In the genomic region with DNA sequence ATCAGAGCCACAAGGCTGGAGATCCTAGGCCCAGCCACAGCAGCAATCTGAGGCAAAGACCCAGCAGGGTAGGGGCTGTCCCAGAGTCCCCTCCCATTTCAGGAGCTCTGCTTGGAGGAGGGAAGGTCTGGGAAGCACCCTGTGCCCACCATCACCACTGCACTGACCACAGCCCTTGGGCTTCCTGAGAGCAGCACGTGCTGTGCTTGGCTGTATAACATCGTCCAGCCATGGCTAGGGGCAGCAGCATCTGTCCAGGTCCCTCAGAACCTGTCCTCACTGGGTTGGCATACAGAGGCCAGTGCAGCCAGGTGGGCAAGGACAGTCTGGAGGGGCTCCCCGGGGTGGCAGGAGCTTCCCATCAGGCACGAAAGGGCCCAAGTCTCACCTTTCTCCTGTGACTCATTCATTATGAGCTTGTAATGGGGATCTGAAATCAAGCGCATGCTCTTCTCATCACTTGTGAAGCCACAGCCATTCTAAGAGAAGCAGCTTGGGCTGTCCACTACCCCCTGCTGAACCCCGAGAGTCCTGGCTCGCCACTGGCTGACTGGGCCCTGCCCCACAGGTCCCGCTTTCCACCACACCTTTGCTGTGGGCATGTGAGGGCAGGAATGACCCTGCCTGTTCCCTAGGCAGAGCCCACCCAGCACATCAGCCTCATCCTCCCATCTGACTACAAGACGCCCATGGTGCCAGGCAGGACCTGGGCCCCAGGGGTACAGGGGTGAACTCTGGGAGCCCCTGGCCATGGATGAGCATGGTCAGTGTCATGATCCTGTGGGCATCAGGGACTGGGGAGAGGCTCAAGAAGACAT, we compare ENCODE assay signal across 1 cellular context.
TF ChIP-seq lines count a peak whose summit lies in the region.

No MANE protein-coding gene starts in this region.

TF ChIP-seq in K562, 482 proteins besides CTCF, POLR2A, EP300 and RAD21 (continued from another document and continues in another):
- TF ChIP-seq, protein P1, sequence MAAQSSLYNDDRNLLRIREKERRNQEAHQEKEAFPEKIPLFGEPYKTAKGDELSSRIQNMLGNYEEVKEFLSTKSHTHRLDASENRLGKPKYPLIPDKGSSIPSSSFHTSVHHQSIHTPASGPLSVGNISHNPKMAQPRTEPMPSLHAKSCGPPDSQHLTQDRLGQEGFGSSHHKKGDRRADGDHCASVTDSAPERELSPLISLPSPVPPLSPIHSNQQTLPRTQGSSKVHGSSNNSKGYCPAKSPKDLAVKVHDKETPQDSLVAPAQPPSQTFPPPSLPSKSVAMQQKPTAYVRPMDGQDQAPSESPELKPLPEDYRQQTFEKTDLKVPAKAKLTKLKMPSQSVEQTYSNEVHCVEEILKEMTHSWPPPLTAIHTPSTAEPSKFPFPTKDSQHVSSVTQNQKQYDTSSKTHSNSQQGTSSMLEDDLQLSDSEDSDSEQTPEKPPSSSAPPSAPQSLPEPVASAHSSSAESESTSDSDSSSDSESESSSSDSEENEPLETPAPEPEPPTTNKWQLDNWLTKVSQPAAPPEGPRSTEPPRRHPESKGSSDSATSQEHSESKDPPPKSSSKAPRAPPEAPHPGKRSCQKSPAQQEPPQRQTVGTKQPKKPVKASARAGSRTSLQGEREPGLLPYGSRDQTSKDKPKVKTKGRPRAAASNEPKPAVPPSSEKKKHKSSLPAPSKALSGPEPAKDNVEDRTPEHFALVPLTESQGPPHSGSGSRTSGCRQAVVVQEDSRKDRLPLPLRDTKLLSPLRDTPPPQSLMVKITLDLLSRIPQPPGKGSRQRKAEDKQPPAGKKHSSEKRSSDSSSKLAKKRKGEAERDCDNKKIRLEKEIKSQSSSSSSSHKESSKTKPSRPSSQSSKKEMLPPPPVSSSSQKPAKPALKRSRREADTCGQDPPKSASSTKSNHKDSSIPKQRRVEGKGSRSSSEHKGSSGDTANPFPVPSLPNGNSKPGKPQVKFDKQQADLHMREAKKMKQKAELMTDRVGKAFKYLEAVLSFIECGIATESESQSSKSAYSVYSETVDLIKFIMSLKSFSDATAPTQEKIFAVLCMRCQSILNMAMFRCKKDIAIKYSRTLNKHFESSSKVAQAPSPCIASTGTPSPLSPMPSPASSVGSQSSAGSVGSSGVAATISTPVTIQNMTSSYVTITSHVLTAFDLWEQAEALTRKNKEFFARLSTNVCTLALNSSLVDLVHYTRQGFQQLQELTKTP (IDR thresholded peaks at IDR 0.05; ENCODE audit: low read depth in 1 of 2, partially characterized antibody in 2 of 2): no peak
- TF ChIP-seq RHOXF2B (CRISPR knock-in tag; conservative IDR thresholded peaks at IDR 0.05) (0 out of 2 replicates have a peak, but pooled peaks have one; percentile 3), GABPB2 (CRISPR knock-in tag; conservative IDR thresholded peaks at IDR 0.05) (0 out of 2 replicates have a peak, but pooled peaks have one; percentile 35), ZNF347 (CRISPR knock-in tag; IDR thresholded peaks at IDR 0.05; ENCODE audit: low read depth) (no peak), RBFOX2 (IDR thresholded peaks at IDR 0.05; ENCODE audit: low read depth, low read length) (no peak), MAFK (IDR thresholded peaks at IDR 0.05; ENCODE audit: low read length) (no peak), ZNF778 (CRISPR knock-in tag; IDR thresholded peaks at IDR 0.05) (no peak), FIP1L1 (IDR thresholded peaks at IDR 0.05; ENCODE audit: low read depth, low read length, poor library complexity, severe bottlenecking) (no peak), LARP7 (IDR thresholded peaks at IDR 0.05) (no peak), PHB (CRISPR knock-in tag; IDR thresholded peaks at IDR 0.05) (no peak), JUNB (CRISPR knock-in tag; conservative IDR thresholded peaks at IDR 0.05) (peak; percentile 8; the same call in 1 of the 2 replicates), ZNF12 (CRISPR knock-in tag; IDR thresholded peaks at IDR 0.05) (no peak), JUND (IDR thresholded peaks at IDR 0.05; ENCODE audit: borderline replicate concordance, low read depth, low read length) (no peak), JUND (tag; IDR thresholded peaks at IDR 0.05; ENCODE audit: borderline replicate concordance, low read depth, low read length) (no peak), NFRKB (IDR thresholded peaks at IDR 0.05; ENCODE audit: low read depth) (no peak), CBFB (CRISPR knock-in tag; IDR thresholded peaks at IDR 0.05) (peak; percentile 9; the same call in 1 of the 2 replicates), ZNF431 (CRISPR knock-in tag; IDR thresholded peaks at IDR 0.05) (no peak), ZNF143 (CRISPR knock-in tag; IDR thresholded peaks at IDR 0.05) (no peak), NCOA1 (IDR thresholded peaks at IDR 0.05; ENCODE audit: low read depth) (no peak), CBX1 (IDR thresholded peaks at IDR 0.05; ENCODE audit: low read depth) (no peak), ZNF77 (CRISPR knock-in tag; IDR thresholded peaks at IDR 0.05) (no peak), GTF2F1 (IDR thresholded peaks at IDR 0.05; ENCODE audit: low read depth, low read length) (no peak), RFX1 (IDR thresholded peaks at IDR 0.05) (no peak), MTA2 (IDR thresholded peaks at IDR 0.05; ENCODE audit: low read depth) (no peak), GABPA (tag; conservative IDR thresholded peaks at IDR 0.05; ENCODE audit: low read depth) (no peak), HNRNPK (IDR thresholded peaks at IDR 0.05; ENCODE audit: low read depth, low read length, poor library complexity, severe bottlenecking) (no peak), ZC3H8 (IDR thresholded peaks at IDR 0.05) (no peak), ZNF124 (CRISPR knock-in tag; IDR thresholded peaks at IDR 0.05) (no peak)
- TF ChIP-seq, protein P2, sequence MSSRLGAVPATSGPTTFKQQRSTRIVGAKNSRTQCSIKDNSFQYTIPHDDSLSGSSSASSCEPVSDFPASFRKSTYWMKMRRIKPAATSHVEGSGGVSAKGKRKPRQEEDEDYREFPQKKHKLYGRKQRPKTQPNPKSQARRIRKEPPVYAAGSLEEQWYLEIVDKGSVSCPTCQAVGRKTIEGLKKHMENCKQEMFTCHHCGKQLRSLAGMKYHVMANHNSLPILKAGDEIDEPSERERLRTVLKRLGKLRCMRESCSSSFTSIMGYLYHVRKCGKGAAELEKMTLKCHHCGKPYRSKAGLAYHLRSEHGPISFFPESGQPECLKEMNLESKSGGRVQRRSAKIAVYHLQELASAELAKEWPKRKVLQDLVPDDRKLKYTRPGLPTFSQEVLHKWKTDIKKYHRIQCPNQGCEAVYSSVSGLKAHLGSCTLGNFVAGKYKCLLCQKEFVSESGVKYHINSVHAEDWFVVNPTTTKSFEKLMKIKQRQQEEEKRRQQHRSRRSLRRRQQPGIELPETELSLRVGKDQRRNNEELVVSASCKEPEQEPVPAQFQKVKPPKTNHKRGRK (tag; IDR thresholded peaks at IDR 0.05): no peak
- TF ChIP-seq, protein P3, sequence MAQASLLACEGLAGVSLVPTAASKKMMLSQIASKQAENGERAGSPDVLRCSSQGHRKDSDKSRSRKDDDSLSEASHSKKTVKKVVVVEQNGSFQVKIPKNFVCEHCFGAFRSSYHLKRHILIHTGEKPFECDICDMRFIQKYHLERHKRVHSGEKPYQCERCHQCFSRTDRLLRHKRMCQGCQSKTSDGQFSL (CRISPR knock-in tag; IDR thresholded peaks at IDR 0.05): no peak; the same call in 1 of the 2 replicates
- TF ChIP-seq, protein P3 (tag; IDR thresholded peaks at IDR 0.05): no peak
- TF ChIP-seq, protein P4, sequence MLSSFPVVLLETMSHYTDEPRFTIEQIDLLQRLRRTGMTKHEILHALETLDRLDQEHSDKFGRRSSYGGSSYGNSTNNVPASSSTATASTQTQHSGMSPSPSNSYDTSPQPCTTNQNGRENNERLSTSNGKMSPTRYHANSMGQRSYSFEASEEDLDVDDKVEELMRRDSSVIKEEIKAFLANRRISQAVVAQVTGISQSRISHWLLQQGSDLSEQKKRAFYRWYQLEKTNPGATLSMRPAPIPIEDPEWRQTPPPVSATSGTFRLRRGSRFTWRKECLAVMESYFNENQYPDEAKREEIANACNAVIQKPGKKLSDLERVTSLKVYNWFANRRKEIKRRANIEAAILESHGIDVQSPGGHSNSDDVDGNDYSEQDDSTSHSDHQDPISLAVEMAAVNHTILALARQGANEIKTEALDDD (IDR thresholded peaks at IDR 0.05): no peak
- TF ChIP-seq, protein P5, sequence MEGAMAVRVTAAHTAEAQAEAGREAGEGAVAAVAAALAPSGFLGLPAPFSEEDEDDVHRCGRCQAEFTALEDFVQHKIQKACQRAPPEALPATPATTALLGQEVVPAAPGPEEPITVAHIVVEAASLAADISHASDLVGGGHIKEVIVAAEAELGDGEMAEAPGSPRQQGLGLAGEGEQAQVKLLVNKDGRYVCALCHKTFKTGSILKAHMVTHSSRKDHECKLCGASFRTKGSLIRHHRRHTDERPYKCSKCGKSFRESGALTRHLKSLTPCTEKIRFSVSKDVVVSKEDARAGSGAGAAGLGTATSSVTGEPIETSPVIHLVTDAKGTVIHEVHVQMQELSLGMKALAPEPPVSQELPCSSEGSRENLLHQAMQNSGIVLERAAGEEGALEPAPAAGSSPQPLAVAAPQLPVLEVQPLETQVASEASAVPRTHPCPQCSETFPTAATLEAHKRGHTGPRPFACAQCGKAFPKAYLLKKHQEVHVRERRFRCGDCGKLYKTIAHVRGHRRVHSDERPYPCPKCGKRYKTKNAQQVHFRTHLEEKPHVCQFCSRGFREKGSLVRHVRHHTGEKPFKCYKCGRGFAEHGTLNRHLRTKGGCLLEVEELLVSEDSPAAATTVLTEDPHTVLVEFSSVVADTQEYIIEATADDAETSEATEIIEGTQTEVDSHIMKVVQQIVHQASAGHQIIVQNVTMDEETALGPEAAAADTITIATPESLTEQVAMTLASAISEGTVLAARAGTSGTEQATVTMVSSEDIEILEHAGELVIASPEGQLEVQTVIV (CRISPR knock-in tag; IDR thresholded peaks at IDR 0.05; ENCODE audit: borderline replicate concordance): no peak
- TF ChIP-seq, protein P6, sequence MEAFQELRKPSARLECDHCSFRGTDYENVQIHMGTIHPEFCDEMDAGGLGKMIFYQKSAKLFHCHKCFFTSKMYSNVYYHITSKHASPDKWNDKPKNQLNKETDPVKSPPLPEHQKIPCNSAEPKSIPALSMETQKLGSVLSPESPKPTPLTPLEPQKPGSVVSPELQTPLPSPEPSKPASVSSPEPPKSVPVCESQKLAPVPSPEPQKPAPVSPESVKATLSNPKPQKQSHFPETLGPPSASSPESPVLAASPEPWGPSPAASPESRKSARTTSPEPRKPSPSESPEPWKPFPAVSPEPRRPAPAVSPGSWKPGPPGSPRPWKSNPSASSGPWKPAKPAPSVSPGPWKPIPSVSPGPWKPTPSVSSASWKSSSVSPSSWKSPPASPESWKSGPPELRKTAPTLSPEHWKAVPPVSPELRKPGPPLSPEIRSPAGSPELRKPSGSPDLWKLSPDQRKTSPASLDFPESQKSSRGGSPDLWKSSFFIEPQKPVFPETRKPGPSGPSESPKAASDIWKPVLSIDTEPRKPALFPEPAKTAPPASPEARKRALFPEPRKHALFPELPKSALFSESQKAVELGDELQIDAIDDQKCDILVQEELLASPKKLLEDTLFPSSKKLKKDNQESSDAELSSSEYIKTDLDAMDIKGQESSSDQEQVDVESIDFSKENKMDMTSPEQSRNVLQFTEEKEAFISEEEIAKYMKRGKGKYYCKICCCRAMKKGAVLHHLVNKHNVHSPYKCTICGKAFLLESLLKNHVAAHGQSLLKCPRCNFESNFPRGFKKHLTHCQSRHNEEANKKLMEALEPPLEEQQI (IDR thresholded peaks at IDR 0.05): no peak
- TF ChIP-seq, protein P7, sequence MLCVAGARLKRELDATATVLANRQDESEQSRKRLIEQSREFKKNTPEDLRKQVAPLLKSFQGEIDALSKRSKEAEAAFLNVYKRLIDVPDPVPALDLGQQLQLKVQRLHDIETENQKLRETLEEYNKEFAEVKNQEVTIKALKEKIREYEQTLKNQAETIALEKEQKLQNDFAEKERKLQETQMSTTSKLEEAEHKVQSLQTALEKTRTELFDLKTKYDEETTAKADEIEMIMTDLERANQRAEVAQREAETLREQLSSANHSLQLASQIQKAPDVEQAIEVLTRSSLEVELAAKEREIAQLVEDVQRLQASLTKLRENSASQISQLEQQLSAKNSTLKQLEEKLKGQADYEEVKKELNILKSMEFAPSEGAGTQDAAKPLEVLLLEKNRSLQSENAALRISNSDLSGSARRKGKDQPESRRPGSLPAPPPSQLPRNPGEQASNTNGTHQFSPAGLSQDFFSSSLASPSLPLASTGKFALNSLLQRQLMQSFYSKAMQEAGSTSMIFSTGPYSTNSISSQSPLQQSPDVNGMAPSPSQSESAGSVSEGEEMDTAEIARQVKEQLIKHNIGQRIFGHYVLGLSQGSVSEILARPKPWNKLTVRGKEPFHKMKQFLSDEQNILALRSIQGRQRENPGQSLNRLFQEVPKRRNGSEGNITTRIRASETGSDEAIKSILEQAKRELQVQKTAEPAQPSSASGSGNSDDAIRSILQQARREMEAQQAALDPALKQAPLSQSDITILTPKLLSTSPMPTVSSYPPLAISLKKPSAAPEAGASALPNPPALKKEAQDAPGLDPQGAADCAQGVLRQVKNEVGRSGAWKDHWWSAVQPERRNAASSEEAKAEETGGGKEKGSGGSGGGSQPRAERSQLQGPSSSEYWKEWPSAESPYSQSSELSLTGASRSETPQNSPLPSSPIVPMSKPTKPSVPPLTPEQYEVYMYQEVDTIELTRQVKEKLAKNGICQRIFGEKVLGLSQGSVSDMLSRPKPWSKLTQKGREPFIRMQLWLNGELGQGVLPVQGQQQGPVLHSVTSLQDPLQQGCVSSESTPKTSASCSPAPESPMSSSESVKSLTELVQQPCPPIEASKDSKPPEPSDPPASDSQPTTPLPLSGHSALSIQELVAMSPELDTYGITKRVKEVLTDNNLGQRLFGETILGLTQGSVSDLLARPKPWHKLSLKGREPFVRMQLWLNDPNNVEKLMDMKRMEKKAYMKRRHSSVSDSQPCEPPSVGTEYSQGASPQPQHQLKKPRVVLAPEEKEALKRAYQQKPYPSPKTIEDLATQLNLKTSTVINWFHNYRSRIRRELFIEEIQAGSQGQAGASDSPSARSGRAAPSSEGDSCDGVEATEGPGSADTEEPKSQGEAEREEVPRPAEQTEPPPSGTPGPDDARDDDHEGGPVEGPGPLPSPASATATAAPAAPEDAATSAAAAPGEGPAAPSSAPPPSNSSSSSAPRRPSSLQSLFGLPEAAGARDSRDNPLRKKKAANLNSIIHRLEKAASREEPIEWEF (CRISPR knock-in tag; IDR thresholded peaks at IDR 0.05): no peak
- TF ChIP-seq, protein P8, sequence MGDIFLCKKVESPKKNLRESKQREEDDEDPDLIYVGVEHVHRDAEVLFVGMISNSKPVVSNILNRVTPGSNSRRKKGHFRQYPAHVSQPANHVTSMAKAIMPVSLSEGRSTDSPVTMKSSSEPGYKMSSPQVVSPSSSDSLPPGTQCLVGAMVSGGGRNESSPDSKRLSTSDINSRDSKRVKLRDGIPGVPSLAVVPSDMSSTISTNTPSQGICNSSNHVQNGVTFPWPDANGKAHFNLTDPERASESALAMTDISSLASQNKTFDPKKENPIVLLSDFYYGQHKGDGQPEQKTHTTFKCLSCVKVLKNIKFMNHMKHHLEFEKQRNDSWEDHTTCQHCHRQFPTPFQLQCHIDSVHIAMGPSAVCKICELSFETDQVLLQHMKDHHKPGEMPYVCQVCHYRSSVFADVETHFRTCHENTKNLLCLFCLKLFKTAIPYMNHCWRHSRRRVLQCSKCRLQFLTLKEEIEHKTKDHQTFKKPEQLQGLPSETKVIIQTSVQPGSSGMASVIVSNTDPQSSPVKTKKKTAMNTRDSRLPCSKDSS (IDR thresholded peaks at IDR 0.05; ENCODE audit: low read depth, partially characterized antibody): no peak
